Comparison of ENCODE assay signal across 1 cellular context in genomic region chr9:93092171-93092991, GRCh38.
TF ChIP-seq lines count a peak whose summit lies in the region.

No MANE protein-coding gene starts in this region.

TF ChIP-seq in HCT116, 20 proteins besides CTCF, POLR2A, EP300 and RAD21 (continued from another document):
- TF ChIP-seq ZBTB33 (IDR thresholded peaks at IDR 0.05; ENCODE audit: extremely low read depth, insufficient replicate concordance, low read length) = no peak
